Comparison of ENCODE assay signal across 17 cellular contexts in genomic region chr17:28346199-28346580, GRCh38. TPM values are rescaled to one million over a fixed set of nuclear protein-coding genes. Genes with fewer than 3 reads are reported as not detected.
DNase-seq lines count a peak whose midpoint lies in the region; ATAC-seq and TF ChIP-seq lines count a peak whose summit lies in the region.
"Had no signal": no experiment of that assay in that cellular context is flagged by ENCODE, and none has a peak within 500 bp of the region (broad histone marks: within the 10 kb centered on the region; RNA-seq: fewer than 3 reads in every experiment).

No MANE protein-coding gene starts in this region.

- H3K4me2 ChIP-seq in SK-N-SH: peak overlapping the region; percentile 53
- peak overlapping the region; percentile 39 for H3K4me2 ChIP-seq in PC-9
- H3K4me2 ChIP-seq in parathyroid adenoma (ENCODE audit: low read length): no peak overlapping the region

- H2AFZ ChIP-seq in SK-N-SH (ENCODE audit: low read depth) (no peak overlapping the region), PC-9 (no peak overlapping the region), parathyroid adenoma (no peak overlapping the region)

- no peaks in the 10 kb centered on the region for H4K20me1 ChIP-seq in SK-N-SH (ENCODE audit: insufficient read depth)
- H4K20me1 ChIP-seq in PC-9 (ENCODE audit: insufficient read depth): 0 out of 2 replicates have a peak, but pooled peaks cover 3% of the 10 kb centered on the region

- POLR2A ChIA-PET in SK-N-SH (lab: Yijun Ruan, JAX) (interaction anchor here (0.9 to 2.3 kb wide), 2 partner anchors 10 to 11 kb away, joined by 3 to 14 read pairs; partner anchors contain the start of genes IFT20, POLDIP2 and TNFAIP1), PC-9 (lab: Charles Lee; ENCODE audit: unreplicated experiment) (interaction anchor here (0.8 to 2.5 kb wide), 2 partner anchors 11 to 71 kb away, joined by 3 to 42 read pairs; partner anchors contain the start of genes IFT20 and TNFAIP1)

- H3K27me3 ChIP-seq in SK-N-SH (ENCODE audit: insufficient read depth) (no peaks in the 10 kb centered on the region), PC-9 (ENCODE audit: insufficient read depth, low read depth) (no peaks in the 10 kb centered on the region), parathyroid adenoma (ENCODE audit: control insufficient read depth, insufficient read depth, low read length) (no peaks in the 10 kb centered on the region)
- H3K27me3 ChIP-seq: gastroesophageal sphincter had no signal

- H3K4me1 ChIP-seq in SK-N-SH (ENCODE audit: control insufficient read depth in 1 of 2, insufficient read depth in 2 of 2, low read depth in 1 of 2, low read length in 1 of 2) (peaks cover 9 to 23% of the 10 kb centered on the region in 2 experiments), PC-9 (replicated peaks; ENCODE audit: insufficient read depth) (peaks cover 26% of the 10 kb centered on the region), parathyroid adenoma (peaks cover 20% of the 10 kb centered on the region)

- 98% methylated on average over 2 of the region's 2 CpGs for WGBS in SK-N-SH (ENCODE audit: low lambda C conversion rate)

- ATAC-seq in SK-N-SH treated with all-trans-retinoic acid at 6 μM for 48 hours (no peak), GM21576 (IDR thresholded peaks at IDR 0.05; ENCODE audit: unreplicated experiment) (no peak), GM18517 (IDR thresholded peaks at IDR 0.05; ENCODE audit: unreplicated experiment) (no peak)
- ATAC-seq: gastroesophageal sphincter had no signal

- TF ChIP-seq EP300 in SK-N-SH (IDR thresholded peaks at IDR 0.05; ENCODE audit: borderline replicate concordance in 1 of 2, low read depth in 1 of 2, low read length in 1 of 2): no peak

- in situ Hi-C loops in GM13976 (cut with MboI; ENCODE audit: low sequenced_read_pairs, unreplicated experiment): no loop called here

- intact Hi-C loops in PC-9 (cut with micrococcal nuclease; ENCODE audit: unreplicated experiment): no loop called here

- TF ChIP-seq CTCF in SK-N-SH (IDR thresholded peaks at IDR 0.05): no peak
- TF ChIP-seq CTCF in PC-9 (conservative IDR thresholded peaks at IDR 0.05): no peak
- TF ChIP-seq CTCF in parathyroid adenoma (IDR thresholded peaks at IDR 0.05): no peak
- TF ChIP-seq CTCF in GM13976 (IDR thresholded peaks at IDR 0.05; ENCODE audit: borderline replicate concordance, control extremely low read depth, extremely low read depth, insufficient read depth, missing control alignments): no peak

- no peaks in the 10 kb centered on the region for H3K9me2 ChIP-seq in SK-N-SH
- no peaks in the 10 kb centered on the region for H3K9me2 ChIP-seq in PC-9 (ENCODE audit: insufficient read depth)

- DNase-seq in SK-N-SH (no peak), PC-9 (no peak), epithelial cell of prostate (ENCODE audit: low read depth, low spot score) (no peak), GM13976 (ENCODE audit: low spot score) (no peak)
- DNase-seq: 8988T; effector CD4-positive, alpha-beta T cell; kidney glomerular epithelial cell; Right ventricle myocardium superior; stimulated activated CD4-positive, alpha-beta T cell treated with anti-CD3 and anti-CD28 coated beads, Interleukin-12 subunit alpha, Interleukin-12 subunit beta, amount 100 ng/mL, for 4 hours had no signal

- CTCF ChIA-PET in SK-N-SH (lab: Yijun Ruan, JAX): interaction anchor here (0.8 to 2.0 kb wide), 5 partner anchors 9 to 118 kb away, joined by 3 to 8 read pairs (median 3); partner anchors contain the start of genes IFT20, POLDIP2 and TNFAIP1
- CTCF ChIA-PET in PC-9 (lab: Charles Lee): interaction anchor here (0.6 to 0.7 kb wide), 2 partner anchors 37 to 541 kb away, joined by 4 read pairs; no protein-coding TSS in a partner anchor

- peaks cover 60 to 82% of the 10 kb centered on the region in 2 experiments for H3K36me3 ChIP-seq in SK-N-SH (replicated peaks in 1 of 2; ENCODE audit: control insufficient read depth in 1 of 2, insufficient read depth in 2 of 2, low read length in 1 of 2)
- peaks cover 24% of the 10 kb centered on the region for H3K36me3 ChIP-seq in PC-9 (ENCODE audit: low read depth)
- no peaks in the 10 kb centered on the region for H3K36me3 ChIP-seq in parathyroid adenoma (ENCODE audit: control insufficient read depth, insufficient read depth, low read length)

- H3K27ac ChIP-seq in SK-N-SH (ENCODE audit: low read depth in 2 of 2, low read length in 1 of 2) (peak overlapping the region; percentile 80 to 83), PC-9 (peak overlapping the region; percentile 72), epithelial cell of prostate (peak overlapping the region; percentile 85), parathyroid adenoma (peak overlapping the region; percentile 37)

- H3F3A ChIP-seq in SK-N-SH (replicated peaks; ENCODE audit: insufficient read depth): peaks cover 43% of the 10 kb centered on the region
- peaks cover 56% of the 10 kb centered on the region for H3F3A ChIP-seq in PC-9 (ENCODE audit: insufficient read depth, low read depth)

- H3K9me3 ChIP-seq in SK-N-SH (no peaks in the 10 kb centered on the region), PC-9 (ENCODE audit: insufficient read depth, low read depth) (no peaks in the 10 kb centered on the region), parathyroid adenoma (ENCODE audit: control insufficient read depth, low read length) (no peaks in the 10 kb centered on the region)
- H3K9me3 ChIP-seq: gastroesophageal sphincter had no signal

- H3K79me2 ChIP-seq in SK-N-SH (ENCODE audit: insufficient read depth): peaks cover 8% of the 10 kb centered on the region; the same call in 1 of the 2 replicates
- no peaks in the 10 kb centered on the region for H3K79me2 ChIP-seq in PC-9 (ENCODE audit: low read depth)
- H3K79me2 ChIP-seq in parathyroid adenoma: no peaks in the 10 kb centered on the region

- TSS peak; percentile 17 for BruUV-seq in PC-9 (replicated peaks; lab: Mats Ljungman, UMichigan)

- H3K9ac ChIP-seq in SK-N-SH (peak overlapping the region; percentile 5; the same call in 1 of the 2 replicates), parathyroid adenoma (no peak overlapping the region)

- TF ChIP-seq RAD21 in SK-N-SH (IDR thresholded peaks at IDR 0.05; ENCODE audit: low read length): no peak

- H3K4me3 ChIP-seq in SK-N-SH (ENCODE audit: low read depth in 2 of 2, low read length in 1 of 2) (no peak overlapping the region), PC-9 (no peak overlapping the region), parathyroid adenoma (ENCODE audit: low read depth, low read length) (no peak overlapping the region)
- H3K4me3 ChIP-seq: gastroesophageal sphincter had no signal

TF ChIP-seq in SK-N-SH, 30 proteins besides CTCF, POLR2A, EP300 and RAD21 (continues in another document):
- no peak for TF ChIP-seq GATA2 (CRISPR knock-in tag; IDR thresholded peaks at IDR 0.05)
- TF ChIP-seq PBX3 (IDR thresholded peaks at IDR 0.05): no peak
- no peak for TF ChIP-seq YY1 (IDR thresholded peaks at IDR 0.05; ENCODE audit: low read depth)
- no peak for TF ChIP-seq RFX5 (IDR thresholded peaks at IDR 0.05; ENCODE audit: low read length)
- TF ChIP-seq RXRA (IDR thresholded peaks at IDR 0.05; ENCODE audit: borderline replicate concordance, low read depth): no peak
- TF ChIP-seq GABPA (IDR thresholded peaks at IDR 0.05; ENCODE audit: low read depth): no peak
- no peak for TF ChIP-seq MEF2A (IDR thresholded peaks at IDR 0.05; ENCODE audit: borderline replicate concordance, low read depth)

TF ChIP-seq in SK-N-SH treated with all-trans-retinoic acid at 6 μM for 48 hours, 23 proteins besides CTCF, POLR2A, EP300 and RAD21:
- TF ChIP-seq PPARA (CRISPR knock-in tag; IDR thresholded peaks at IDR 0.05; ENCODE audit: borderline replicate concordance) (no peak), ZC3H10 (CRISPR knock-in tag; IDR thresholded peaks at IDR 0.05) (no peak), TCF4 (CRISPR knock-in tag; IDR thresholded peaks at IDR 0.05; ENCODE audit: borderline replicate concordance) (no peak), ZNF8 (CRISPR knock-in tag; IDR thresholded peaks at IDR 0.05) (no peak), ZNF70 (CRISPR knock-in tag; IDR thresholded peaks at IDR 0.05) (no peak)

RNA-seq across cellular contexts. Expression of gene TNFAIP1, which starts 10.6 kb away (rescaled TPM):
- 52.0 and 58.0 TPM in 2 replicates for polyA plus RNA-seq in SK-N-SH (2012; rRNA removed)
- 35.5 and 42.1 TPM in 2 replicates for polyA plus RNA-seq in SK-N-SH (2012; cell fraction: cytosol; rRNA removed)
- 72.8 and 108 TPM in 2 replicates for polyA plus RNA-seq in SK-N-SH (2012; cell fraction: nucleus; rRNA removed)
- 46.8 and 48.8 TPM in 2 replicates for total RNA-seq in PC-9 (2021)

RNA-seq across cellular contexts. Expression of gene IFT20, which starts 10.9 kb away (rescaled TPM):
- 73.9 and 75.6 TPM in 2 replicates for polyA plus RNA-seq in SK-N-SH (2012; rRNA removed)
- 54.3 and 71.7 TPM in 2 replicates for polyA plus RNA-seq in SK-N-SH (2012; cell fraction: cytosol; rRNA removed)
- 119 and 179 TPM in 2 replicates for polyA plus RNA-seq in SK-N-SH (2012; cell fraction: nucleus; rRNA removed)
- 35.3 and 42.3 TPM in 2 replicates for total RNA-seq in PC-9 (2021)

RNA-seq across cellular contexts. Expression of gene POLDIP2, which starts 11.1 kb away (rescaled TPM):
- polyA plus RNA-seq in SK-N-SH (2012; rRNA removed): 96.1 and 98.1 TPM in 2 replicates
- 71.4 and 94.2 TPM in 2 replicates for polyA plus RNA-seq in SK-N-SH (2012; cell fraction: cytosol; rRNA removed)
- 59.1 and 62.2 TPM in 2 replicates for polyA plus RNA-seq in SK-N-SH (2012; cell fraction: nucleus; rRNA removed)
- total RNA-seq in PC-9 (2021): 84.5 and 98.2 TPM in 2 replicates

RNA-seq across cellular contexts. Expression of gene SEBOX, which starts 18.8 kb away (rescaled TPM):
- not detected in 2 replicates for polyA plus RNA-seq in SK-N-SH (2012; rRNA removed)
- not detected in 2 replicates for polyA plus RNA-seq in SK-N-SH (2012; cell fraction: cytosol; rRNA removed)
- polyA plus RNA-seq in SK-N-SH (2012; cell fraction: nucleus; rRNA removed): not detected in 2 replicates
- total RNA-seq in PC-9 (2021): not detected in 2 replicates
- total RNA-seq: Calu3, gastroesophageal sphincter, Right ventricle myocardium superior had no signal
- polyA plus RNA-seq: neural cell, thymus had no signal

RNA-seq across cellular contexts. Expression of gene VTN, which starts 23.9 kb away (rescaled TPM):
- 1.2 and 1.6 TPM in 2 replicates for polyA plus RNA-seq in SK-N-SH (2012; rRNA removed)
- 0.37 and 0.64 TPM in 2 replicates for polyA plus RNA-seq in SK-N-SH (2012; cell fraction: cytosol; rRNA removed)
- 7.0 and 7.4 TPM in 2 replicates for polyA plus RNA-seq in SK-N-SH (2012; cell fraction: nucleus; rRNA removed)
- total RNA-seq in PC-9 (2021): not detected in 2 replicates
- total RNA-seq: Calu3 had no signal
